In the genomic region with DNA sequence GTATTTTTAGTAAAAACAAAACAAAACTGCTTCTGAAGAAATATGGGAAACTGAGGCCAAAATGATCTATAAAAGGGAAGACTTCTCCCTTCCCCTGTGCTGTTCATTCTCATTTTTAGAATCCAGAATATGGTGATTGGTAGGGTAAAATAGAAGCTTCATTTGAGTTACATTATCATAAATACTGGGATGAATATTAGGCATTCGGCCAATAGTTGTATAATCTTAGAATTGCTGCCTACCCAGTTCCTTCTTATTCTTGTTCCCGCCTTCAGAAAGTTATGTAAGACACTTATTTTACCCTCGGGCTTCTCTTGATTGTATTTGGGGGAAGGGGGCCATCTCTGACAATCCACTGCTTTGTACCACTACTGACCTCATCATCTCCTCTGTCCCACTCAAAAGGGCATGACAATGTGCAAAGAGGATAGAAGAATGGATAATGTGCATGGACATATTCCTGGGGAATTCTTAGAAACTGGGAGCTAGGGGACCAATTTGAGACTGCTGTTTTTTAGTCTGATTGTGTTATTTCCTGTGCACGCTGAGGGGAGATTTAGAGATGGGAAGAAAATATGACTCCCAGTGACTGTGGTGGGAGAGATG, we compare ENCODE assay signal across 22 cellular contexts. TPM values are rescaled to one million over a fixed set of nuclear protein-coding genes. Genes with fewer than 3 reads are reported as not detected.
"Had no signal": no experiment of that assay in that cellular context is flagged by ENCODE, and none has a peak within 500 bp of the region (broad histone marks: within the 10 kb centered on the region; RNA-seq: fewer than 3 reads in every experiment).

No MANE protein-coding gene starts in this region.

- H3K27me3 ChIP-seq: body of pancreas had no signal

- H3K4me1 ChIP-seq: body of pancreas had no signal

- ATAC-seq: activated CD8-positive, alpha-beta T cell treated with anti-CD3 and anti-CD28 coated beads for 36 hours; body of pancreas; esophagus mucosa; left colon; SK-N-SH treated with all-trans-retinoic acid at 6 μM for 48 hours; T-cell; WTC11 had no signal

- DNase-seq: activated CD4-positive, alpha-beta T cell treated with anti-CD3 and anti-CD28 coated beads for 48 hours; activated CD8-positive, alpha-beta T cell treated with anti-CD3 and anti-CD28 coated beads for 36 hours; activated naive CD4-positive, alpha-beta T cell treated with Interleukin-2 at 50 U/mL for 16 hours; activated naive CD8-positive, alpha-beta T cell treated with anti-CD3 and anti-CD28 coated beads, Interleukin-2, amount 10 ng/mL, durations not matched to agents 7 days and 5 days; activated T-cell treated with anti-CD3 and anti-CD28 coated beads, Interleukin-2, amount 50 U/mL, for 24 hours; body of pancreas; cortex of kidney; effector CD4-positive, alpha-beta T cell; left colon; nephron progenitor cell; stimulated activated CD4-positive, alpha-beta T cell treated with anti-CD3 and anti-CD28 coated beads, Interleukin-2, amount 100 ng/mL, for 24 hours; stimulated activated naive CD4-positive, alpha-beta T cell treated with Interleukin-2 at 50 U/mL for 16 hours; T-cell had no signal

- H3K27ac ChIP-seq: body of pancreas had no signal

- H3K4me3 ChIP-seq: body of pancreas, lung had no signal

- H3K9me3 ChIP-seq: body of pancreas had no signal

RNA-seq across cellular contexts. Expression of gene ART3, which starts 0.6 kb away (rescaled TPM):
- total RNA-seq: activated CD8-positive, alpha-beta T cell treated with anti-CD3 and anti-CD28 coated beads for 36 hours; activated naive CD8-positive, alpha-beta T cell treated with anti-CD3 and anti-CD28 coated beads, Interleukin-2, amount 10 ng/mL, durations not matched to agents 7 days and 5 days; activated T-helper 2 cell treated with anti-CD3 and anti-CD28 coated beads, Interferon-gamma antibody, Interleukin-2, Interleukin-4, amounts not matched to agents 10 μg/mL and 5 μg/mL and 100 μg/mL, durations not matched to agents 14 hours and 24 hours and 36 hours; esophagus mucosa; myocyte; pulmonary artery endothelial cell; subcutaneous adipose tissue; T-cell had no signal

RNA-seq across cellular contexts. Expression of gene CXCL11, which starts 39.2 kb away (rescaled TPM):
- total RNA-seq: activated CD8-positive, alpha-beta T cell treated with anti-CD3 and anti-CD28 coated beads for 36 hours; activated naive CD8-positive, alpha-beta T cell treated with anti-CD3 and anti-CD28 coated beads, Interleukin-2, amount 10 ng/mL, durations not matched to agents 7 days and 5 days; activated T-helper 2 cell treated with anti-CD3 and anti-CD28 coated beads, Interferon-gamma antibody, Interleukin-2, Interleukin-4, amounts not matched to agents 10 μg/mL and 5 μg/mL and 100 μg/mL, durations not matched to agents 14 hours and 24 hours and 36 hours; myocyte; osteoblast; T-cell had no signal

RNA-seq across cellular contexts. Expression of gene CXCL10, which starts 51.8 kb away (rescaled TPM):
- total RNA-seq: body of pancreas, myocyte, osteoblast, T-cell, WTC11 had no signal
